Comparison of ENCODE assay signal across 34 cellular contexts in genomic region chr4:34791224-34791623, GRCh38.
"Had no signal": no experiment of that assay in that cellular context is flagged by ENCODE, and none has a peak within 500 bp of the region (broad histone marks: within the 10 kb centered on the region; RNA-seq: fewer than 3 reads in every experiment).

No MANE protein-coding gene starts in this region.

- H3K36me3 ChIP-seq: adrenal gland, brain microvascular endothelial cell, breast epithelium had no signal

- H3K27me3 ChIP-seq: adrenal gland, body of pancreas, brain microvascular endothelial cell, breast epithelium had no signal

- H3K27me3 Mint-ChIP-seq: activated B cell treated with CpG ODN at 0.5 μM for 24 hours; activated CD4-positive, alpha-beta memory T cell treated with anti-CD3 and anti-CD28 coated beads, Interleukin-2, amount 10 ng/mL, durations not matched to agents 7 days and 5 days; activated CD4-positive, alpha-beta T cell treated with anti-CD3 and anti-CD28 coated beads, Interleukin-2, amount 10 ng/mL, durations not matched to agents 24 days and 14 days; activated naive CD8-positive, alpha-beta T cell treated with anti-CD3 and anti-CD28 coated beads for 36 hours; activated T-helper 17 cell treated with anti-CD3 and anti-CD28 coated beads, Interleukin-2, amount 50 U/mL, for 72 hours had no signal

- H3K36me3 Mint-ChIP-seq: activated naive CD4-positive, alpha-beta T cell treated with anti-CD3 and anti-CD28 coated beads, Interleukin-2, amount 50 U/mL, for 72 hours; activated naive CD8-positive, alpha-beta T cell treated with anti-CD3 and anti-CD28 coated beads for 36 hours had no signal

- H3K4me1 ChIP-seq: adrenal gland, body of pancreas, breast epithelium had no signal

- ATAC-seq: activated naive CD4-positive, alpha-beta T cell treated with anti-CD3 and anti-CD28 coated beads, Interleukin-2, amount 50 U/mL, for 72 hours; activated T-cell treated with anti-CD3 and anti-CD28 coated beads, Interleukin-2, amount 50 U/mL, for 4 hours; activated T-cell treated with anti-CD3 and anti-CD28 coated beads, Interleukin-2, amount 50 U/mL, for 72 hours; activated T-helper 17 cell treated with anti-CD3 and anti-CD28 coated beads, Interleukin-2, amount 50 U/mL, for 72 hours; body of pancreas had no signal

- H3K4me3 Mint-ChIP-seq: activated B cell treated with CpG ODN at 0.5 μM for 24 hours; activated CD4-positive, alpha-beta memory T cell treated with anti-CD3 and anti-CD28 coated beads, Interleukin-2, amount 10 ng/mL, durations not matched to agents 7 days and 5 days; activated CD4-positive, alpha-beta T cell treated with anti-CD3 and anti-CD28 coated beads, Interleukin-2, amount 10 ng/mL, durations not matched to agents 24 days and 14 days; activated naive CD4-positive, alpha-beta T cell treated with anti-CD3 and anti-CD28 coated beads for 36 hours; activated naive CD8-positive, alpha-beta T cell treated with anti-CD3 and anti-CD28 coated beads for 36 hours; activated T-cell treated with anti-CD3 and anti-CD28 coated beads, Interleukin-2, amount 50 U/mL, for 4 hours; activated T-cell treated with anti-CD3 and anti-CD28 coated beads, Interleukin-2, amount 50 U/mL, for 72 hours; activated T-helper 1 cell treated with anti-CD3 and anti-CD28 coated beads, Interleukin-12 subunit alpha, Interleukin-12 subunit beta, Interleukin-2, Interleukin-4 antibody, amounts not matched to agents 30 ng/mL and 10 ng/mL and 1 ng/mL, durations not matched to agents 14 hours and 24 hours and 36 hours; activated T-helper 17 cell treated with anti-CD3 and anti-CD28 coated beads, Interleukin-2, amount 50 U/mL, for 72 hours; T-helper 1 cell treated with Interleukin-12 subunit alpha and Interleukin-12 subunit beta and Interleukin-4 antibody, amounts not matched to agents 30 μg/mL and 1 μg/mL, for 36 hours; T-helper 2 cell treated with Interferon-gamma antibody and Interleukin-4, amounts not matched to agents 5 μg/mL and 100 μg/mL, for 36 hours had no signal

- H3K27ac ChIP-seq: adrenal gland, body of pancreas, brain microvascular endothelial cell, breast epithelium, VCaP had no signal

- H3K4me1 Mint-ChIP-seq: activated B cell treated with CpG ODN at 0.5 μM for 24 hours; activated CD4-positive, alpha-beta memory T cell treated with anti-CD3 and anti-CD28 coated beads, Interleukin-2, amount 10 ng/mL, durations not matched to agents 7 days and 5 days; activated CD4-positive, alpha-beta T cell treated with anti-CD3 and anti-CD28 coated beads, Interleukin-2, amount 10 ng/mL, durations not matched to agents 24 days and 14 days; activated naive CD8-positive, alpha-beta T cell treated with anti-CD3 and anti-CD28 coated beads for 36 hours; activated T-helper 17 cell treated with anti-CD3 and anti-CD28 coated beads, Interleukin-2, amount 50 U/mL, for 72 hours had no signal

- H3K27ac Mint-ChIP-seq: activated B cell treated with CpG ODN at 0.5 μM for 24 hours; activated CD4-positive, alpha-beta memory T cell treated with anti-CD3 and anti-CD28 coated beads, Interleukin-2, amount 10 ng/mL, durations not matched to agents 7 days and 5 days; activated CD4-positive, alpha-beta T cell treated with anti-CD3 and anti-CD28 coated beads, Interleukin-2, amount 10 ng/mL, durations not matched to agents 24 days and 14 days; activated naive CD4-positive, alpha-beta T cell treated with anti-CD3 and anti-CD28 coated beads for 36 hours; activated naive CD4-positive, alpha-beta T cell treated with anti-CD3 and anti-CD28 coated beads, Interleukin-2, amount 50 U/mL, for 72 hours; activated naive CD8-positive, alpha-beta T cell treated with anti-CD3 and anti-CD28 coated beads for 36 hours; activated T-cell treated with anti-CD3 and anti-CD28 coated beads, Interleukin-2, amount 50 U/mL, for 72 hours; activated T-helper 1 cell treated with anti-CD3 and anti-CD28 coated beads, Interleukin-12 subunit alpha, Interleukin-12 subunit beta, Interleukin-2, Interleukin-4 antibody, amounts not matched to agents 30 ng/mL and 10 ng/mL and 1 ng/mL, durations not matched to agents 14 hours and 24 hours and 36 hours; activated T-helper 17 cell treated with anti-CD3 and anti-CD28 coated beads, Interleukin-2, amount 50 U/mL, for 72 hours; T-helper 1 cell treated with Interleukin-12 subunit alpha and Interleukin-12 subunit beta and Interleukin-4 antibody, amounts not matched to agents 30 μg/mL and 1 μg/mL, for 36 hours; T-helper 2 cell treated with Interferon-gamma antibody and Interleukin-4, amounts not matched to agents 5 μg/mL and 100 μg/mL, for 36 hours had no signal

- H3K4me3 ChIP-seq: adrenal gland, body of pancreas, breast epithelium had no signal

- H3K9me3 ChIP-seq: adrenal gland, body of pancreas had no signal

- DNase-seq: activated B cell treated with CpG ODN at 0.5 μM for 24 hours; activated CD4-positive, alpha-beta memory T cell treated with anti-CD3 and anti-CD28 coated beads, Interleukin-2, amount 10 ng/mL, durations not matched to agents 7 days and 5 days; activated CD4-positive, alpha-beta T cell treated with anti-CD3 and anti-CD28 coated beads for 4 hours; activated CD4-positive, alpha-beta T cell treated with anti-CD3 and anti-CD28 coated beads, Interleukin-2, amount 10 ng/mL, durations not matched to agents 24 days and 14 days; activated CD4-positive, alpha-beta T cell treated with anti-CD3 and anti-CD28 coated beads, Interleukin-2, amount 50 U/mL, for 1 hour; activated CD4-positive, alpha-beta T cell treated with anti-CD3 and anti-CD28 coated beads, Interleukin-2, amount 50 U/mL, for 48 hours; activated CD4-positive, CD25-positive, alpha-beta regulatory T cell treated with anti-CD3 and anti-CD28 coated beads, Interleukin-2, amount 50 U/mL, for 72 hours; activated CD8-positive, alpha-beta memory T cell treated with anti-CD3 and anti-CD28 coated beads, Interleukin-2, amount 50 U/mL, for 4 hours; activated effector memory CD4-positive, alpha-beta T cell treated with anti-CD3 and anti-CD28 coated beads, Interleukin-2, amount 50 U/mL, for 16 hours; activated gamma-delta T cell treated with Interleukin-2 at 50 U/mL for 16 hours; activated naive CD4-positive, alpha-beta T cell; activated naive CD4-positive, alpha-beta T cell treated with anti-CD3 and anti-CD28 coated beads for 36 hours; activated naive CD4-positive, alpha-beta T cell treated with anti-CD3 and anti-CD28 coated beads, Interleukin-2, amount 50 U/mL, for 16 hours; activated naive CD8-positive, alpha-beta T cell treated with anti-CD3 and anti-CD28 coated beads for 36 hours; activated T-cell treated with anti-CD3 and anti-CD28 coated beads for 4 hours; activated T-cell treated with anti-CD3 and anti-CD28 coated beads, Interleukin-2, amount 50 U/mL, for 1 hour; activated T-cell treated with anti-CD3 and anti-CD28 coated beads, Interleukin-2, amount 50 U/mL, for 4 hours; activated T-cell treated with anti-CD3 and anti-CD28 coated beads, Interleukin-2, amount 50 U/mL, for 72 hours; adrenal gland; amniotic stem cell; aorta; body of pancreas; brain microvascular endothelial cell; central memory CD4-positive, alpha-beta T cell; T-helper 1 cell; T-helper 2 cell; T-helper 9 cell had no signal

- H3K9me3 Mint-ChIP-seq: activated CD4-positive, alpha-beta T cell treated with anti-CD3 and anti-CD28 coated beads, Interleukin-2, amount 10 ng/mL, durations not matched to agents 24 days and 14 days; activated naive CD4-positive, alpha-beta T cell treated with anti-CD3 and anti-CD28 coated beads, Interleukin-2, amount 50 U/mL, for 72 hours; activated T-cell treated with anti-CD3 and anti-CD28 coated beads, Interleukin-2, amount 50 U/mL, for 4 hours; activated T-helper 1 cell treated with anti-CD3 and anti-CD28 coated beads, Interleukin-12 subunit alpha, Interleukin-12 subunit beta, Interleukin-2, Interleukin-4 antibody, amounts not matched to agents 30 ng/mL and 10 ng/mL and 1 ng/mL, durations not matched to agents 14 hours and 24 hours and 36 hours; activated T-helper 17 cell treated with anti-CD3 and anti-CD28 coated beads, Interleukin-2, amount 50 U/mL, for 72 hours had no signal
